ENCODE assay signal across 1 cellular context in the genomic region with DNA sequence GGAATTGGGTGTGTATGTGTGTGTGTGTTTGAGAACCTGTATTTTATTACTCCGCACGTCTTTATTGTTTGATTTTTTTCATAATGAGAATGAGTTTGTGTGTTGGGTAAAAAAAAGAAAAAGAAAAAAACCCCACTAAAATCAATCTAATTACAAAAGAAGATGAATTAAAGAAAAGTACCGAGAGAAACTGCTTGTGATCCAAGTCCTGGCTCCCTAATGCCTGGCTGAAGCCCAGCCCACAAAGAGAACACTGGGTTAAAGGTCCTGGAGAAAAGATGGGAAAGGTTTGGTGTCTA.
TF ChIP-seq lines count a peak whose summit lies in the region.

No MANE protein-coding gene starts in this region.

TF ChIP-seq in IMR-90, 13 proteins besides CTCF, POLR2A, EP300 and RAD21:
- TF ChIP-seq SMC3 (IDR thresholded peaks at IDR 0.05; ENCODE audit: low read depth, low read length), result no peak
- TF ChIP-seq, protein P1, sequence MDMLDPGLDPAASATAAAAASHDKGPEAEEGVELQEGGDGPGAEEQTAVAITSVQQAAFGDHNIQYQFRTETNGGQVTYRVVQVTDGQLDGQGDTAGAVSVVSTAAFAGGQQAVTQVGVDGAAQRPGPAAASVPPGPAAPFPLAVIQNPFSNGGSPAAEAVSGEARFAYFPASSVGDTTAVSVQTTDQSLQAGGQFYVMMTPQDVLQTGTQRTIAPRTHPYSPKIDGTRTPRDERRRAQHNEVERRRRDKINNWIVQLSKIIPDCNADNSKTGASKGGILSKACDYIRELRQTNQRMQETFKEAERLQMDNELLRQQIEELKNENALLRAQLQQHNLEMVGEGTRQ (IDR thresholded peaks at IDR 0.05; ENCODE audit: low read depth, low read length), result no peak
- TF ChIP-seq MAFK (IDR thresholded peaks at IDR 0.05; ENCODE audit: low read depth, low read length), result no peak
- no peak for TF ChIP-seq FOS (IDR thresholded peaks at IDR 0.05; ENCODE audit: low read depth, low read length)
- TF ChIP-seq NFE2L2 (IDR thresholded peaks at IDR 0.05; ENCODE audit: low read depth, low read length), result no peak
- TF ChIP-seq RCOR1 (IDR thresholded peaks at IDR 0.05; ENCODE audit: insufficient replicate concordance, low read length), result no peak
- no peak for TF ChIP-seq RFX5 (IDR thresholded peaks at IDR 0.05; ENCODE audit: low read depth, low read length)
- TF ChIP-seq MAZ (IDR thresholded peaks at IDR 0.05; ENCODE audit: borderline replicate concordance, low read depth, low read length), result no peak
- no peak for TF ChIP-seq MXI1 (IDR thresholded peaks at IDR 0.05; ENCODE audit: borderline replicate concordance, low read depth, low read length)
- TF ChIP-seq CEBPB (IDR thresholded peaks at IDR 0.05; ENCODE audit: low read depth, low read length), result no peak
- TF ChIP-seq BHLHE40 (IDR thresholded peaks at IDR 0.05; ENCODE audit: low read depth, low read length), result no peak
- TF ChIP-seq, protein P2, sequence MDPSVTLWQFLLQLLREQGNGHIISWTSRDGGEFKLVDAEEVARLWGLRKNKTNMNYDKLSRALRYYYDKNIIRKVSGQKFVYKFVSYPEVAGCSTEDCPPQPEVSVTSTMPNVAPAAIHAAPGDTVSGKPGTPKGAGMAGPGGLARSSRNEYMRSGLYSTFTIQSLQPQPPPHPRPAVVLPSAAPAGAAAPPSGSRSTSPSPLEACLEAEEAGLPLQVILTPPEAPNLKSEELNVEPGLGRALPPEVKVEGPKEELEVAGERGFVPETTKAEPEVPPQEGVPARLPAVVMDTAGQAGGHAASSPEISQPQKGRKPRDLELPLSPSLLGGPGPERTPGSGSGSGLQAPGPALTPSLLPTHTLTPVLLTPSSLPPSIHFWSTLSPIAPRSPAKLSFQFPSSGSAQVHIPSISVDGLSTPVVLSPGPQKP (IDR thresholded peaks at IDR 0.05; ENCODE audit: borderline replicate concordance, low read depth, low read length), result no peak
TF ChIP-seq in IMR-90: peak in this region for 0.
